ENCODE assay signal across 8 cellular contexts in the genomic region with DNA sequence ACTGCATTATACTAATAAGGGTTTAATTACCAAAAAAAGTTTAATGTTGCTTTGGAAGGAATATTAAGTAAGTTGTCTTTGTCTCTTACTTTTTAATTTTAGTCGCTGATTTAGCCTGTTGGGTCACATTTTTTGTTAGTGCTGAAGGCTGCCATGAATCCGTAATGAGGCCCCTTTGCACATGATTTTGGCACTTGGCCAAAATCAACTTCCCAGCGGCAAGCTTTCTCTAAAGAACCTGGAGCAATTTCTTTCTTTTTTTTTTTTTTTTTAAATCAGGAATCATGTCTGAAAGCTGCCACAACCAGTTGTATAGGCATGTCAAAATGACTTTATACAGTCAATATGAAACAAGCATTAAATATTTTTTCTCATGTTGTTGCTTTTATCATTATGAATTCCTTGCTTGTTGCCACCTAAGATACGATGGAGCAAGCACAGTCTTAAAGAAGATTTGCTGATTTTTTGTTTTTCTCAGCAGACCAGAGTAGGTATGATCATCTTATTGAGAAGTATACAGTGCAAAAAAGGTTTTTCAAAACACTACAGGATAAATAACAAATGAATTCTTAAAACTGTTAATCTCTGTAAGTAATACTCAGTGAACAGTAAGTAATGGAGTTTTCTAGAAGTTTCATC.
DNase-seq lines count a peak whose midpoint lies in the region; ATAC-seq and TF ChIP-seq lines count a peak whose summit lies in the region.

No MANE protein-coding gene starts in this region.

- peak; percentile 11 for DNase-seq in GM03348 (ENCODE audit: low spot score)
- DNase-seq in SK-N-MC (ENCODE audit: low read depth, low spot score), result no peak
- peak; percentile 54 for DNase-seq in glomerular visceral epithelial cell (ENCODE audit: extremely low spot score)
- peak; percentile 70 for DNase-seq in retinal pigment epithelial cell (ENCODE audit: low read depth)
- DNase-seq in SIG-M5 treated with dmso at 0.1 percent for 504 hours (lab: John Stamatoyannopoulos, UW; ENCODE audit: unreplicated experiment), result no peak
- no peak for DNase-seq in activated CD8-positive, alpha-beta memory T cell treated with anti-CD3 and anti-CD28 coated beads, Interleukin-2, amount 50 U/mL, for 48 hours

- peak overlapping the region; percentile 87 for H3K4me3 ChIP-seq in SK-N-MC
- peak overlapping the region; percentile 2 for H3K4me3 ChIP-seq in retinal pigment epithelial cell (ENCODE audit: low read length)

- H3K9me3 ChIP-seq in SK-N-MC (ENCODE audit: low read depth, low read length), result no peaks in the 10 kb centered on the region

- no peak for TF ChIP-seq CTCF in retinal pigment epithelial cell (conservative IDR thresholded peaks at IDR 0.05; ENCODE audit: low read depth, low read length)

- ATAC-seq in HG03521 (IDR thresholded peaks at IDR 0.05; ENCODE audit: unreplicated experiment), result no peak
- no peak for ATAC-seq in GM21619 (IDR thresholded peaks at IDR 0.05; ENCODE audit: unreplicated experiment)

- no peaks in the 10 kb centered on the region for H3K36me3 ChIP-seq in SK-N-MC (ENCODE audit: insufficient read depth, low read length)

- H3K9ac ChIP-seq in SK-N-MC (ENCODE audit: insufficient read length), result peak overlapping the region; percentile 94

- peak overlapping the region; percentile 98 for H3K27ac ChIP-seq in SK-N-MC

Comparison
In these comparisons a context has a peak if more than half of its experiments do, and no peak if none do; other contexts are left out.
1. DNase-seq: peak in GM03348 (single experiment), glomerular visceral epithelial cell (single experiment) and retinal pigment epithelial cell (single experiment); none in SK-N-MC (single experiment), SIG-M5 treated with dmso at 0.1 percent for 504 hours (single experiment) and activated CD8-positive, alpha-beta memory T cell treated with anti-CD3 and anti-CD28 coated beads, Interleukin-2, amount 50 U/mL, for 48 hours (single experiment).